ENCODE assay signal across 8 cellular contexts in genomic region chr19:45406165-45406956, GRCh38. TPM values are rescaled to one million over a fixed set of nuclear protein-coding genes. Genes with fewer than 3 reads are reported as not detected.
A peak's percentile ranks its signal among the peaks of the same experiment; 100 is the strongest.
DNase-seq lines count a peak whose midpoint lies in the region; ATAC-seq and TF ChIP-seq lines count a peak whose summit lies in the region.

POLR1G (plus strand) TSS chr19:45406644; CDS start chr19:45406697, 53 bp downstream.

- ATAC-seq in GM18505 (IDR thresholded peaks at IDR 0.05; ENCODE audit: unreplicated experiment), result peak; percentile 57
- ATAC-seq in HG02943 (IDR thresholded peaks at IDR 0.05; ENCODE audit: low read depth, unreplicated experiment), result peak; percentile 65

- DNase-seq in NCI-H2029 (lab: John Stamatoyannopoulos, UW), result peak; percentile 79
- DNase-seq in T1000 (lab: John Stamatoyannopoulos, UW), result peak; percentile 77
- peak; percentile 53 for DNase-seq in astrocyte of the cerebellum (ENCODE audit: low read depth)
- peak; percentile 93 for DNase-seq in hepatic stellate cell (ENCODE audit: low spot score)
- DNase-seq in renal cortical epithelial cell (ENCODE audit: low read depth), result peak; percentile 83
- no peak for DNase-seq in cortex of kidney (lab: John Stamatoyannopoulos, UW)

- H3K4me3 ChIP-seq in astrocyte of the cerebellum (ENCODE audit: low read depth, low read length), result peak within 1 kb of the TSS; percentile 67

- peak; percentile 78 for TF ChIP-seq POLR2A in GM18505 (IDR thresholded peaks at IDR 0.05; ENCODE audit: borderline replicate concordance, extremely low read depth, insufficient read depth, insufficient read length)

- no peak for TF ChIP-seq CTCF in astrocyte of the cerebellum (IDR thresholded peaks at IDR 0.05; ENCODE audit: low read depth, low read length, missing control alignments)

- in situ Hi-C loops in astrocyte of the cerebellum (cut with HindIII; ENCODE audit: low sequenced_read_pairs), result no loop called here

RNA-seq across cellular contexts. Expression of gene POLR1G, which starts in this region (rescaled TPM):
- total RNA-seq in renal cortical epithelial cell, result 10.7 and 11.8 TPM in 2 replicates
